Comparison of ENCODE assay signal across 26 cellular contexts in genomic region chr16:88446736-88447135, GRCh38. TPM values are rescaled to one million over a fixed set of nuclear protein-coding genes. Genes with fewer than 3 reads are reported as not detected.
DNase-seq lines count a peak whose midpoint lies in the region; ATAC-seq, FAIRE-seq and TF ChIP-seq lines count a peak whose summit lies in the region.
"Had no signal": no experiment of that assay in that cellular context is flagged by ENCODE, and none has a peak within 500 bp of the region (broad histone marks: within the 10 kb centered on the region; RNA-seq: fewer than 3 reads in every experiment).

No MANE protein-coding gene starts in this region.

- H3K9me3 Mint-ChIP-seq in chondrocyte (ENCODE audit: low read depth) = no peaks in the 10 kb centered on the region
- H3K9me3 Mint-ChIP-seq: CD8-positive, alpha-beta memory T cell had no signal

- H4K5ac ChIP-seq in H1 (ENCODE audit: insufficient read length, low read depth, low read length) = no peak overlapping the region

- no peaks in the 10 kb centered on the region for H3K23me2 ChIP-seq in H1 (ENCODE audit: low read depth, low read length)

- H2BK5ac ChIP-seq in H1 (ENCODE audit: low read depth, low read length) (no peak overlapping the region), neuronal stem cell (ENCODE audit: low read length) (no peak overlapping the region)

- peaks cover 5% of the 10 kb centered on the region for H3K27me3 Mint-ChIP-seq in chondrocyte (ENCODE audit: low read depth)
- H3K27me3 Mint-ChIP-seq: CD4-positive, alpha-beta memory T cell had no signal

- no peak overlapping the region for H3K4me3 Mint-ChIP-seq in chondrocyte (ENCODE audit: unreplicated experiment)
- H3K4me3 Mint-ChIP-seq: CD4-positive, CD25-positive, alpha-beta regulatory T cell; CD8-positive, alpha-beta memory T cell had no signal

- H3K23ac ChIP-seq in H1 (ENCODE audit: insufficient read length) (no peak overlapping the region), neuronal stem cell (ENCODE audit: low read depth, low read length, poor library complexity) (no peak overlapping the region)

- no peak overlapping the region for H2BK12ac ChIP-seq in H1 (ENCODE audit: low read depth, low read length)
- no peak overlapping the region for H2BK12ac ChIP-seq in neuronal stem cell (ENCODE audit: low read length)

- no peak overlapping the region for H2BK120ac ChIP-seq in H1 (replicated peaks; ENCODE audit: low read depth, low read length)
- no peak overlapping the region for H2BK120ac ChIP-seq in neuronal stem cell (ENCODE audit: low read depth, low read length)

- H3K4me2 ChIP-seq in H1 (ENCODE audit: insufficient read depth in 1 of 2, low read depth in 2 of 2, low read length in 2 of 2) (no peak overlapping the region), neuronal stem cell (ENCODE audit: insufficient read depth, low read length, poor library complexity, severe bottlenecking) (no peak overlapping the region)
- H3K4me2 ChIP-seq: BLaER1 had no signal

- no peaks in the 10 kb centered on the region for H3K36me3 ChIP-seq in H1 (ENCODE audit: control insufficient read depth in 2 of 4, insufficient read depth in 4 of 4, low read length in 3 of 4)
- no peaks in the 10 kb centered on the region for H3K36me3 ChIP-seq in neuronal stem cell (replicated peaks in 1 of 2; ENCODE audit: control insufficient read depth in 2 of 2, insufficient read depth in 2 of 2, low read length in 2 of 2)
- H3K36me3 ChIP-seq: BE2C, BLaER1 had no signal

- no peak overlapping the region for H2AK5ac ChIP-seq in H1 (ENCODE audit: low read depth, low read length)
- H2AK5ac ChIP-seq in neuronal stem cell (ENCODE audit: low read depth, low read length) = no peak overlapping the region

- no peak for TF ChIP-seq RAD21 in H1 (IDR thresholded peaks at IDR 0.05 in 1 of 2, conservative IDR thresholded peaks at IDR 0.05 in 1 of 2; ENCODE audit: low read depth in 2 of 2, low read length in 2 of 2)

- no peak for TF ChIP-seq POLR2A in H1 (IDR thresholded peaks at IDR 0.05; ENCODE audit: control extremely low read depth in 1 of 2, low read depth in 2 of 2, low read length in 2 of 2)

- H3K27ac ChIP-seq in H1 (ENCODE audit: low read depth, low read length) (no peak overlapping the region), neuronal stem cell (replicated peaks; ENCODE audit: low read length) (no peak overlapping the region)
- H3K27ac ChIP-seq: BLaER1 had no signal

- ATAC-seq in GM21381 (IDR thresholded peaks at IDR 0.05; ENCODE audit: unreplicated experiment) (no peak), GM21717 (IDR thresholded peaks at IDR 0.05; ENCODE audit: unreplicated experiment) (no peak)
- ATAC-seq: GM12878 had no signal

- no peak overlapping the region for H3K18ac ChIP-seq in H1 (ENCODE audit: extremely low read depth, low read length)
- H3K18ac ChIP-seq in neuronal stem cell (ENCODE audit: low read length) = peak overlapping the region; percentile 49

- no peak overlapping the region for H3K4ac ChIP-seq in H1 (replicated peaks; ENCODE audit: insufficient read length, low read depth, low read length)
- H3K4ac ChIP-seq in neuronal stem cell (ENCODE audit: low read length) = no peak overlapping the region

- no peak overlapping the region for H3K4me3 ChIP-seq in H1 (ENCODE audit: extremely low read depth in 1 of 4, insufficient read depth in 2 of 4, low read depth in 3 of 4, low read length in 4 of 4)
- H3K4me3 ChIP-seq in neuronal stem cell (ENCODE audit: low read length in 2 of 2) = no peak overlapping the region
- H3K4me3 ChIP-seq: BLaER1, GM12878 had no signal

- peak overlapping the region; percentile 9 for H4K91ac ChIP-seq in H1 (replicated peaks; ENCODE audit: insufficient read length, low read length)
- H4K91ac ChIP-seq in neuronal stem cell (ENCODE audit: low read depth, low read length, poor library complexity) = no peak overlapping the region

- H3K79me1 ChIP-seq in H1 (ENCODE audit: low read depth, low read length) = no peaks in the 10 kb centered on the region
- peaks cover 2% of the 10 kb centered on the region for H3K79me1 ChIP-seq in neuronal stem cell (ENCODE audit: low read depth, low read length)

- no peaks in the 10 kb centered on the region for H3K4me1 Mint-ChIP-seq in chondrocyte (ENCODE audit: low read depth)

- no peaks in the 10 kb centered on the region for H4K20me1 ChIP-seq in H1 (replicated peaks in 1 of 2; ENCODE audit: control insufficient read depth in 1 of 2, insufficient read depth in 2 of 2, low read length in 2 of 2)
- H4K20me1 ChIP-seq: BLaER1 had no signal

- no peaks in the 10 kb centered on the region for H3K36me3 Mint-ChIP-seq in chondrocyte (ENCODE audit: low read depth)
- H3K36me3 Mint-ChIP-seq: CD14-positive monocyte; CD4-positive, alpha-beta memory T cell; CD4-positive, CD25-positive, alpha-beta regulatory T cell; CD8-positive, alpha-beta memory T cell had no signal

- peaks cover 0 to 11% (median 2%) of the 10 kb centered on the region in 4 experiments; a peak in 4 of 7 replicates for H3K4me1 ChIP-seq in H1 (replicated peaks in 1 of 4; ENCODE audit: control insufficient read depth in 3 of 4, insufficient read depth in 4 of 4, low read length in 3 of 4)
- peaks cover 5% of the 10 kb centered on the region in 2 donors for H3K4me1 ChIP-seq in neuronal stem cell (ENCODE audit: control insufficient read depth in 2 of 2, insufficient read depth in 1 of 2, low read depth in 1 of 2, low read length in 2 of 2)

- no peaks in the 10 kb centered on the region for H3K79me2 ChIP-seq in H1 (ENCODE audit: control insufficient read depth in 1 of 2, insufficient read depth in 2 of 2, low read length in 2 of 2)

- TF ChIP-seq CTCF in H1 (IDR thresholded peaks at IDR 0.05; ENCODE audit: control extremely low read depth in 1 of 3, insufficient read depth in 1 of 3, low read depth in 1 of 3, low read length in 3 of 3) = no peak
- TF ChIP-seq CTCF in chondrocyte (IDR thresholded peaks at IDR 0.05) = no peak

- no peak overlapping the region for H3K27ac Mint-ChIP-seq in chondrocyte (ENCODE audit: unreplicated experiment)

- no peak for TF ChIP-seq EP300 in H1 (IDR thresholded peaks at IDR 0.05; ENCODE audit: borderline replicate concordance in 1 of 2, low read depth in 2 of 2, low read length in 2 of 2)

- POLR2A ChIA-PET in H1 (lab: Charles Lee; ENCODE audit: partially characterized antibody) = no interaction called here

- H2BK15ac ChIP-seq in H1 (ENCODE audit: low read length) = no peak overlapping the region
- no peak overlapping the region for H2BK15ac ChIP-seq in neuronal stem cell (ENCODE audit: low read length)

- no peak overlapping the region for H3K56ac ChIP-seq in H1 (replicated peaks; ENCODE audit: insufficient read length, low read depth, low read length)

- no peak for FAIRE-seq in H1 (lab: Jason Lieb, UNC)
- FAIRE-seq: A204.1, GM12878, GM12892, GM18507 had no signal

- no peak overlapping the region for H3K14ac ChIP-seq in H1 (ENCODE audit: insufficient read length)
- H3K14ac ChIP-seq in neuronal stem cell (ENCODE audit: low read length) = no peak overlapping the region

- H3K9ac ChIP-seq in H1 (replicated peaks in 1 of 4; ENCODE audit: extremely low read depth in 1 of 4, low read depth in 3 of 4, low read length in 3 of 4) (no peak overlapping the region), neuronal stem cell (ENCODE audit: low read depth, low read length, poor library complexity) (peak overlapping the region; percentile 38)
- H3K9ac ChIP-seq: BLaER1 had no signal

- no peak overlapping the region for H2AFZ ChIP-seq in H1 (ENCODE audit: low read length)
- no peak overlapping the region for H2AFZ ChIP-seq in neuronal stem cell (ENCODE audit: low read length)

- H3K9me3 ChIP-seq in H1 (ENCODE audit: insufficient read depth in 2 of 2, low read depth in 1 of 2, low read length in 1 of 2) = no peaks in the 10 kb centered on the region
- no peaks in the 10 kb centered on the region for H3K9me3 ChIP-seq in neuronal stem cell (replicated peaks in 1 of 2; ENCODE audit: control insufficient read depth in 2 of 2, insufficient read depth in 1 of 2, low read depth in 1 of 2, low read length in 2 of 2)
- H3K9me3 ChIP-seq: BE2C, BLaER1 had no signal

- DNase-seq in H1 (ENCODE audit: low read depth in 1 of 2, low spot score in 2 of 2) = no peak
- DNase-seq in neuronal stem cell (ENCODE audit: low spot score) = no peak
- no peak for DNase-seq in chondrocyte (ENCODE audit: low spot score)
- DNase-seq: 8988T; ACHN; BE2C; C1 segment of cervical spinal cord; CD4-positive, alpha-beta memory T cell; CD4-positive, CD25-positive, alpha-beta regulatory T cell; CD8-positive, alpha-beta memory T cell; COR-L47; DMS 273 treated with DMSO at 0.1 percent for 48 hours; DMS153; DMS53; DMS79; DND-41; EL; GDM1 had no signal

- H2BK20ac ChIP-seq in H1 (ENCODE audit: low read length) = no peak overlapping the region

- CTCF ChIA-PET in H1 (lab: Charles Lee; ENCODE audit: partially characterized antibody) = interaction anchor here (0.9 to 2.0 kb wide), 8 partner anchors 9 to 114 kb away, joined by 3 to 10 read pairs (median 4); no protein-coding TSS in a partner anchor

- H4K8ac ChIP-seq in H1 (ENCODE audit: extremely low read depth, insufficient read depth, low read length) (peak overlapping the region; percentile 71; the same call in 1 of the 2 replicates), neuronal stem cell (ENCODE audit: low read depth, low read length) (no peak overlapping the region)

- H3K27me3 ChIP-seq in H1 (replicated peaks in 1 of 4; ENCODE audit: control insufficient read depth in 3 of 4, extremely low read depth in 1 of 4, insufficient read depth in 3 of 4, low read length in 3 of 4) = peaks cover 2 to 16% (median 10%) of the 10 kb centered on the region in 4 experiments
- peaks cover 0 to 78% (median 6%) of the 10 kb centered on the region in 3 experiments for H3K27me3 ChIP-seq in neuronal stem cell (ENCODE audit: control insufficient read depth in 3 of 3, insufficient read depth in 3 of 3, low read depth in 1 of 3, low read length in 3 of 3)
- H3K27me3 ChIP-seq: BE2C, BLaER1 had no signal

- 94% methylated on average over 23 of the region's 26 CpGs; no CpG with 5 or more reads in 1 of the 2 experiments for WGBS in H1 (ENCODE audit: extremely low coverage in 1 of 2, insufficient coverage in 1 of 2, insufficient read length in 1 of 2, insufficient replicate concordance in 2 of 2, low coverage in 1 of 2, low lambda C conversion rate in 2 of 2, missing lambda C conversion rate in 1 of 2), 2 experiments
- no CpG with 5 or more reads among the region's 26 CpGs for WGBS in neuronal stem cell (ENCODE audit: extremely low coverage in 2 of 2, insufficient read length in 2 of 2, insufficient replicate concordance in 1 of 2), 2 donors

RNA-seq across cellular contexts. Expression of gene ZFPM1, which starts 6.3 kb away (rescaled TPM):
- 3.4 and 4.8 TPM in 2 replicates for total RNA-seq in H1 (2021; fragmentation: NEBNext Ultra II Directional; extraction: Animal tissue kit (Norgen Biotek cat#: 25700))
- 0.74 and 1.4 TPM in 2 replicates for polyA plus RNA-seq in H1 (2011; rRNA removed)
- 1.1 TPM for polyA plus RNA-seq in H1 (2011; cell fraction: cytosol; rRNA removed)
- polyA plus RNA-seq in H1 (2011; cell fraction: nucleus; rRNA removed) = 3.6 TPM
- 1.5 to 3.3 TPM (median 1.9 TPM) in 4 replicates for polyA plus RNA-seq in H1 (2012, experiment 1 of 2)
- polyA plus RNA-seq in H1 (2012, experiment 2 of 2) = 1.00 TPM
- 3.1 TPM for polyA plus RNA-seq in H1 (2013, experiment 1 of 2)
- polyA plus RNA-seq in H1 (2013, experiment 2 of 2) = 2.9 TPM
- 0.29 and 0.57 TPM in 2 replicates for polyA minus RNA-seq in H1 (2011; rRNA and poly(A)+ RNA removed)
- 2.8 TPM for polyA minus RNA-seq in H1 (2011; cell fraction: cytosol; rRNA and poly(A)+ RNA removed)
- 3.3 TPM for polyA minus RNA-seq in H1 (2011; cell fraction: nucleus; rRNA and poly(A)+ RNA removed)
- 3.8 TPM for polyA plus RNA-seq in neuronal stem cell (2013, experiment 1 of 2)
- polyA plus RNA-seq in neuronal stem cell (2013, experiment 2 of 2) = 4.0 TPM
- total RNA-seq in chondrocyte = 4.4 to 7.6 TPM (median 7.0 TPM) in 3 replicates
